In genomic region chr20:51089840-51090239, GRCh38 we compare ENCODE assay signal across 24 cellular contexts.
DNase-seq lines count a peak whose midpoint lies in the region; FAIRE-seq and TF ChIP-seq lines count a peak whose summit lies in the region.
"Had no signal": no experiment of that assay in that cellular context is flagged by ENCODE, and none has a peak within 500 bp of the region (broad histone marks: within the 10 kb centered on the region; RNA-seq: fewer than 3 reads in every experiment).

No MANE protein-coding gene starts in this region.

- H3K9me3 Mint-ChIP-seq in neural progenitor cell, result no peaks in the 10 kb centered on the region
- H3K9me3 Mint-ChIP-seq: CD4-positive, alpha-beta memory T cell; CD8-positive, alpha-beta memory T cell had no signal

- no peaks in the 10 kb centered on the region for H3K27me3 ChIP-seq in neural progenitor cell
- H3K27me3 ChIP-seq: BE2C, BLaER1 had no signal

- peak overlapping the region; percentile 36 for H3K27ac Mint-ChIP-seq in neural progenitor cell
- H3K27ac Mint-ChIP-seq: CD14-positive monocyte; CD4-positive, alpha-beta memory T cell; CD4-positive, CD25-positive, alpha-beta regulatory T cell; CD8-positive, alpha-beta memory T cell had no signal

- no peak overlapping the region for H3K4me2 ChIP-seq in neural progenitor cell
- H3K4me2 ChIP-seq: BLaER1 had no signal

- H3K9ac ChIP-seq in neural progenitor cell, result no peak overlapping the region
- H3K9ac ChIP-seq: BLaER1 had no signal

- no peaks in the 10 kb centered on the region for H3K36me3 ChIP-seq in neural progenitor cell
- H3K36me3 ChIP-seq: BE2C, BLaER1 had no signal

- DNase-seq in RCC 7860 (ENCODE audit: low spot score) (no peak), frontal cortex (ENCODE audit: low spot score in 2 of 2) (no peak), neural progenitor cell (ENCODE audit: low spot score) (no peak), HTR-8/SVneo (ENCODE audit: insufficient read length, low spot score) (no peak), GM19239 (ENCODE audit: insufficient read length, low spot score) (no peak), T-helper 9 cell (no peak)
- DNase-seq in stimulated activated CD4-positive, alpha-beta T cell treated with anti-CD3 and anti-CD28 coated beads, Interleukin-2, amount 100 ng/mL, for 48 hours, result no peak
- DNase-seq: ACHN; BE2C; C1 segment of cervical spinal cord; Calu3; CD4-positive, alpha-beta memory T cell; CD4-positive, CD25-positive, alpha-beta regulatory T cell; CD8-positive, alpha-beta memory T cell; GDM1 had no signal

- peak overlapping the region; percentile 13 for H3K4me3 Mint-ChIP-seq in neural progenitor cell
- H3K4me3 Mint-ChIP-seq: CD14-positive monocyte; CD4-positive, alpha-beta memory T cell; CD4-positive, CD25-positive, alpha-beta regulatory T cell; CD8-positive, alpha-beta memory T cell had no signal

- H3K36me3 Mint-ChIP-seq in neural progenitor cell, result no peaks in the 10 kb centered on the region
- H3K36me3 Mint-ChIP-seq: CD14-positive monocyte; CD4-positive, alpha-beta memory T cell; CD4-positive, CD25-positive, alpha-beta regulatory T cell; CD8-positive, alpha-beta memory T cell had no signal

- H3K4me3 ChIP-seq in neural progenitor cell, result no peak overlapping the region
- H3K4me3 ChIP-seq: BLaER1, GM12878 had no signal

- TF ChIP-seq CTCF in neural progenitor cell (IDR thresholded peaks at IDR 0.05), result no peak

- peak; percentile 35 for FAIRE-seq in A204.1 (lab: Jason Lieb, UNC)
- FAIRE-seq in RCC 7860 (lab: Jason Lieb, UNC), result peak; percentile 60
- FAIRE-seq in frontal cortex (lab: Jason Lieb, UNC), result peak; percentile 13
- no peak for FAIRE-seq in HTR-8/SVneo (lab: Jason Lieb, UNC)
- FAIRE-seq in GM19239 (lab: Jason Lieb, UNC), result no peak
- FAIRE-seq: D721Med, GM12878, GM12892, GM18507 had no signal

- H3K27ac ChIP-seq in neural progenitor cell, result no peak overlapping the region
- H3K27ac ChIP-seq: 22Rv1, BLaER1 had no signal

- H3K4me1 ChIP-seq in neural progenitor cell, result peaks cover 37% of the 10 kb centered on the region

- peaks cover 31% of the 10 kb centered on the region for H3F3A ChIP-seq in neural progenitor cell (ENCODE audit: low read depth)

- no peaks in the 10 kb centered on the region for H3K9me3 ChIP-seq in neural progenitor cell (ENCODE audit: low read depth)
- H3K9me3 ChIP-seq: BE2C, BLaER1, Caco-2 had no signal

- H2AFZ ChIP-seq in neural progenitor cell (replicated peaks), result no peak overlapping the region

- H4K20me1 ChIP-seq in neural progenitor cell (ENCODE audit: low read depth), result no peaks in the 10 kb centered on the region
- H4K20me1 ChIP-seq: BLaER1 had no signal

- no peaks in the 10 kb centered on the region for H3K79me2 ChIP-seq in neural progenitor cell (ENCODE audit: low read depth)

- peaks cover 79% of the 10 kb centered on the region for H3K4me1 Mint-ChIP-seq in neural progenitor cell
- H3K4me1 Mint-ChIP-seq: CD4-positive, CD25-positive, alpha-beta regulatory T cell had no signal

- H3K27me3 Mint-ChIP-seq in neural progenitor cell (ENCODE audit: insufficient read depth, low read depth), result peaks cover 12% of the 10 kb centered on the region
